In the genomic region with DNA sequence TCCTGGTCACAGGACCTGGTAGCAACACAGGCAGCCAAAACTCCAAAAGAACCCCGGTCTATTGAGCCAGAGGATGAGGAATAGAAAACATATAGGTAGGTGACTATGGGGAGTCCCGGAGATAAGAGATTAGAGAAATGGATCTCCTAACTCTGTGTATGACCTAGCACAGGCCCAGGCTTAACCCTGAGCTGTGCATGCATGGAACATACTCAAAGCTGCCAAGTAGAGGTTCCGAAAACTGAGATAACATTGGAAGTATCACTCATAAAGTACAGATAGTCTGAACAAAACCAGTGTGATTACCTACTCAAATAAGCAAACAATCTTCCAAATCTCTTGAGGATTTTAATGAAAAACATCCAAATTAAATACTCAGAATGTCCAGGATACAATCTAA, we compare ENCODE assay signal across 15 cellular contexts. TPM values are rescaled to one million over a fixed set of nuclear protein-coding genes. Genes with fewer than 3 reads are reported as not detected.
DNase-seq lines count a peak whose midpoint lies in the region; ATAC-seq and TF ChIP-seq lines count a peak whose summit lies in the region.
"Had no signal": no experiment of that assay in that cellular context is flagged by ENCODE, and none has a peak within 500 bp of the region (broad histone marks: within the 10 kb centered on the region; RNA-seq: fewer than 3 reads in every experiment).

No MANE protein-coding gene starts in this region.

- H3K4me3 Mint-ChIP-seq in WTC11 (no peak overlapping the region), neural crest cell (no peak overlapping the region)
- H3K4me3 Mint-ChIP-seq in activated T-helper 17 cell treated with anti-CD3 and anti-CD28 coated beads, Interleukin-2, amount 50 U/mL, for 72 hours: no peak overlapping the region

- ATAC-seq in left ventricle myocardium superior (peak; percentile 72), WTC11 (no peak)
- no peak for ATAC-seq in activated T-helper 17 cell treated with anti-CD3 and anti-CD28 coated beads, Interleukin-2, amount 50 U/mL, for 72 hours (replicated peaks)

- H3K36me3 Mint-ChIP-seq in WTC11 (peaks cover 53% of the 10 kb centered on the region), neural crest cell (ENCODE audit: low read depth) (peaks cover 21% of the 10 kb centered on the region)
- H3K36me3 Mint-ChIP-seq in activated T-helper 17 cell treated with anti-CD3 and anti-CD28 coated beads, Interleukin-2, amount 50 U/mL, for 72 hours (ENCODE audit: low read depth): peaks cover 28% of the 10 kb centered on the region

- peaks cover 31% of the 10 kb centered on the region for H3K9me3 Mint-ChIP-seq in WTC11
- H3K9me3 Mint-ChIP-seq in neural crest cell: peaks cover 12% of the 10 kb centered on the region
- peaks cover 11% of the 10 kb centered on the region for H3K9me3 Mint-ChIP-seq in activated T-helper 17 cell treated with anti-CD3 and anti-CD28 coated beads, Interleukin-2, amount 50 U/mL, for 72 hours

- peaks cover 66% of the 10 kb centered on the region for H3K4me1 Mint-ChIP-seq in WTC11
- no peaks in the 10 kb centered on the region for H3K4me1 Mint-ChIP-seq in neural crest cell
- H3K4me1 Mint-ChIP-seq in activated T-helper 17 cell treated with anti-CD3 and anti-CD28 coated beads, Interleukin-2, amount 50 U/mL, for 72 hours: peaks cover 15% of the 10 kb centered on the region

- no peak for DNase-seq in left ventricle myocardium superior
- no peak for DNase-seq in cardiac septum (ENCODE audit: low spot score)
- DNase-seq in WTC11 (ENCODE audit: low spot score): no peak
- no peak for DNase-seq in neural crest cell (ENCODE audit: low read depth, low spot score)
- DNase-seq in HT-29 (ENCODE audit: low spot score): no peak
- no peak for DNase-seq in NCI-H1436 treated with DMSO at 0.1 percent for 48 hours (lab: John Stamatoyannopoulos, UW)
- DNase-seq: DND-41, GDM1, MG63, NCI-H1105, NCI-H1694 treated with DMSO at 0.1 percent for 48 hours, NCI-H2107, NCI-H2227 treated with DMSO at 0.1 percent for 48 hours, NCI-H524 treated with DMSO at 0.1 percent for 48 hours had no signal

- CTCF ChIA-PET in WTC11 (lab: Charles Lee): no interaction called here

- POLR2A ChIA-PET in WTC11 (lab: Charles Lee): interaction anchor here (2.0 kb wide), 1 partner anchor 32 kb away, joined by 9 read pairs; the partner anchor contains the start of gene PRDX6

- intact Hi-C loops in left ventricle myocardium superior (cut with micrococcal nuclease) (no loop called here), cardiac septum (cut with DNase I) (no loop called here)

- TF ChIP-seq CTCF in WTC11 (IDR thresholded peaks at IDR 0.05) (no peak), neural crest cell (conservative IDR thresholded peaks at IDR 0.05) (no peak)

- peak overlapping the region; percentile 71 for H3K27ac Mint-ChIP-seq in WTC11
- peak overlapping the region; percentile 69 for H3K27ac Mint-ChIP-seq in neural crest cell (ENCODE audit: unreplicated experiment)
- no peak overlapping the region for H3K27ac Mint-ChIP-seq in activated T-helper 17 cell treated with anti-CD3 and anti-CD28 coated beads, Interleukin-2, amount 50 U/mL, for 72 hours

- H3K27me3 Mint-ChIP-seq in WTC11 (ENCODE audit: low read depth): no peaks in the 10 kb centered on the region
- H3K27me3 Mint-ChIP-seq in neural crest cell (ENCODE audit: low read depth): no peaks in the 10 kb centered on the region
- H3K27me3 Mint-ChIP-seq in activated T-helper 17 cell treated with anti-CD3 and anti-CD28 coated beads, Interleukin-2, amount 50 U/mL, for 72 hours: no peaks in the 10 kb centered on the region

TF ChIP-seq in WTC11, 78 proteins besides CTCF, POLR2A, EP300 and RAD21 (continues in another document):
- TF ChIP-seq RELA (CRISPR knock-in tag; IDR thresholded peaks at IDR 0.05; ENCODE audit: borderline replicate concordance) (no peak), ATF1 (CRISPR knock-in tag; IDR thresholded peaks at IDR 0.05) (no peak), CREM (CRISPR knock-in tag; IDR thresholded peaks at IDR 0.05) (no peak)
- TF ChIP-seq, protein P1, sequence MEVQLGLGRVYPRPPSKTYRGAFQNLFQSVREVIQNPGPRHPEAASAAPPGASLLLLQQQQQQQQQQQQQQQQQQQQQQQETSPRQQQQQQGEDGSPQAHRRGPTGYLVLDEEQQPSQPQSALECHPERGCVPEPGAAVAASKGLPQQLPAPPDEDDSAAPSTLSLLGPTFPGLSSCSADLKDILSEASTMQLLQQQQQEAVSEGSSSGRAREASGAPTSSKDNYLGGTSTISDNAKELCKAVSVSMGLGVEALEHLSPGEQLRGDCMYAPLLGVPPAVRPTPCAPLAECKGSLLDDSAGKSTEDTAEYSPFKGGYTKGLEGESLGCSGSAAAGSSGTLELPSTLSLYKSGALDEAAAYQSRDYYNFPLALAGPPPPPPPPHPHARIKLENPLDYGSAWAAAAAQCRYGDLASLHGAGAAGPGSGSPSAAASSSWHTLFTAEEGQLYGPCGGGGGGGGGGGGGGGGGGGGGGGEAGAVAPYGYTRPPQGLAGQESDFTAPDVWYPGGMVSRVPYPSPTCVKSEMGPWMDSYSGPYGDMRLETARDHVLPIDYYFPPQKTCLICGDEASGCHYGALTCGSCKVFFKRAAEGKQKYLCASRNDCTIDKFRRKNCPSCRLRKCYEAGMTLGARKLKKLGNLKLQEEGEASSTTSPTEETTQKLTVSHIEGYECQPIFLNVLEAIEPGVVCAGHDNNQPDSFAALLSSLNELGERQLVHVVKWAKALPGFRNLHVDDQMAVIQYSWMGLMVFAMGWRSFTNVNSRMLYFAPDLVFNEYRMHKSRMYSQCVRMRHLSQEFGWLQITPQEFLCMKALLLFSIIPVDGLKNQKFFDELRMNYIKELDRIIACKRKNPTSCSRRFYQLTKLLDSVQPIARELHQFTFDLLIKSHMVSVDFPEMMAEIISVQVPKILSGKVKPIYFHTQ (CRISPR knock-in tag; IDR thresholded peaks at IDR 0.05): no peak
- TF ChIP-seq, protein P2, sequence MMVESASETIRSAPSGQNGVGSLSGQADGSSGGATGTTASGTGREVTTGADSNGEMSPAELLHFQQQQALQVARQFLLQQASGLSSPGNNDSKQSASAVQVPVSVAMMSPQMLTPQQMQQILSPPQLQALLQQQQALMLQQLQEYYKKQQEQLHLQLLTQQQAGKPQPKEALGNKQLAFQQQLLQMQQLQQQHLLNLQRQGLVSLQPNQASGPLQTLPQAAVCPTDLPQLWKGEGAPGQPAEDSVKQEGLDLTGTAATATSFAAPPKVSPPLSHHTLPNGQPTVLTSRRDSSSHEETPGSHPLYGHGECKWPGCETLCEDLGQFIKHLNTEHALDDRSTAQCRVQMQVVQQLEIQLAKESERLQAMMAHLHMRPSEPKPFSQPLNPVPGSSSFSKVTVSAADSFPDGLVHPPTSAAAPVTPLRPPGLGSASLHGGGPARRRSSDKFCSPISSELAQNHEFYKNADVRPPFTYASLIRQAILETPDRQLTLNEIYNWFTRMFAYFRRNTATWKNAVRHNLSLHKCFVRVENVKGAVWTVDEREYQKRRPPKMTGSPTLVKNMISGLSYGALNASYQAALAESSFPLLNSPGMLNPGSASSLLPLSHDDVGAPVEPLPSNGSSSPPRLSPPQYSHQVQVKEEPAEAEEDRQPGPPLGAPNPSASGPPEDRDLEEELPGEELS (CRISPR knock-in tag; IDR thresholded peaks at IDR 0.05): no peak
- TF ChIP-seq, protein P3, sequence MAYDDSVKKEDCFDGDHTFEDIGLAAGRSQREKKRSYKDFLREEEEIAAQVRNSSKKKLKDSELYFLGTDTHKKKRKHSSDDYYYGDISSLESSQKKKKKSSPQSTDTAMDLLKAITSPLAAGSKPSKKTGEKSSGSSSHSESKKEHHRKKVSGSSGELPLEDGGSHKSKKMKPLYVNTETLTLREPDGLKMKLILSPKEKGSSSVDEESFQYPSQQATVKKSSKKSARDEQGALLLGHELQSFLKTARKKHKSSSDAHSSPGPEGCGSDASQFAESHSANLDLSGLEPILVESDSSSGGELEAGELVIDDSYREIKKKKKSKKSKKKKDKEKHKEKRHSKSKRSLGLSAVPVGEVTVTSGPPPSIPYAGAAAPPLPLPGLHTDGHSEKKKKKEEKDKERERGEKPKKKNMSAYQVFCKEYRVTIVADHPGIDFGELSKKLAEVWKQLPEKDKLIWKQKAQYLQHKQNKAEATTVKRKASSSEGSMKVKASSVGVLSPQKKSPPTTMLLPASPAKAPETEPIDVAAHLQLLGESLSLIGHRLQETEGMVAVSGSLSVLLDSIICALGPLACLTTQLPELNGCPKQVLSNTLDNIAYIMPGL (CRISPR knock-in tag; IDR thresholded peaks at IDR 0.05): no peak
- TF ChIP-seq, protein P4, sequence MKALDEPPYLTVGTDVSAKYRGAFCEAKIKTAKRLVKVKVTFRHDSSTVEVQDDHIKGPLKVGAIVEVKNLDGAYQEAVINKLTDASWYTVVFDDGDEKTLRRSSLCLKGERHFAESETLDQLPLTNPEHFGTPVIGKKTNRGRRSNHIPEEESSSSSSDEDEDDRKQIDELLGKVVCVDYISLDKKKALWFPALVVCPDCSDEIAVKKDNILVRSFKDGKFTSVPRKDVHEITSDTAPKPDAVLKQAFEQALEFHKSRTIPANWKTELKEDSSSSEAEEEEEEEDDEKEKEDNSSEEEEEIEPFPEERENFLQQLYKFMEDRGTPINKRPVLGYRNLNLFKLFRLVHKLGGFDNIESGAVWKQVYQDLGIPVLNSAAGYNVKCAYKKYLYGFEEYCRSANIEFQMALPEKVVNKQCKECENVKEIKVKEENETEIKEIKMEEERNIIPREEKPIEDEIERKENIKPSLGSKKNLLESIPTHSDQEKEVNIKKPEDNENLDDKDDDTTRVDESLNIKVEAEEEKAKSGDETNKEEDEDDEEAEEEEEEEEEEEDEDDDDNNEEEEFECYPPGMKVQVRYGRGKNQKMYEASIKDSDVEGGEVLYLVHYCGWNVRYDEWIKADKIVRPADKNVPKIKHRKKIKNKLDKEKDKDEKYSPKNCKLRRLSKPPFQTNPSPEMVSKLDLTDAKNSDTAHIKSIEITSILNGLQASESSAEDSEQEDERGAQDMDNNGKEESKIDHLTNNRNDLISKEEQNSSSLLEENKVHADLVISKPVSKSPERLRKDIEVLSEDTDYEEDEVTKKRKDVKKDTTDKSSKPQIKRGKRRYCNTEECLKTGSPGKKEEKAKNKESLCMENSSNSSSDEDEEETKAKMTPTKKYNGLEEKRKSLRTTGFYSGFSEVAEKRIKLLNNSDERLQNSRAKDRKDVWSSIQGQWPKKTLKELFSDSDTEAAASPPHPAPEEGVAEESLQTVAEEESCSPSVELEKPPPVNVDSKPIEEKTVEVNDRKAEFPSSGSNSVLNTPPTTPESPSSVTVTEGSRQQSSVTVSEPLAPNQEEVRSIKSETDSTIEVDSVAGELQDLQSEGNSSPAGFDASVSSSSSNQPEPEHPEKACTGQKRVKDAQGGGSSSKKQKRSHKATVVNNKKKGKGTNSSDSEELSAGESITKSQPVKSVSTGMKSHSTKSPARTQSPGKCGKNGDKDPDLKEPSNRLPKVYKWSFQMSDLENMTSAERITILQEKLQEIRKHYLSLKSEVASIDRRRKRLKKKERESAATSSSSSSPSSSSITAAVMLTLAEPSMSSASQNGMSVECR (CRISPR knock-in tag; IDR thresholded peaks at IDR 0.05; ENCODE audit: borderline replicate concordance): no peak

RNA-seq across cellular contexts. Expression of gene PRDX6, which starts 31.5 kb away (rescaled TPM):
- total RNA-seq in left ventricle myocardium superior: 529 TPM
- 254 TPM for total RNA-seq in cardiac septum
- 512 to 538 TPM (median 516 TPM) in 3 replicates for total RNA-seq in WTC11 (2021)
- total RNA-seq in neural crest cell: 230 and 234 TPM in 2 replicates
- total RNA-seq in HT-29 (2014; rRNA removed; shearing (Covaris generic)): 107 and 112 TPM in 2 replicates
- 100 to 1,000 TPM; 101 to 123 TPM for total RNA-seq in activated T-helper 17 cell treated with anti-CD3 and anti-CD28 coated beads, Interleukin-2, amount 50 U/mL, for 72 hours
